Comparison of ENCODE assay signal across 23 cellular contexts in the genomic region with DNA sequence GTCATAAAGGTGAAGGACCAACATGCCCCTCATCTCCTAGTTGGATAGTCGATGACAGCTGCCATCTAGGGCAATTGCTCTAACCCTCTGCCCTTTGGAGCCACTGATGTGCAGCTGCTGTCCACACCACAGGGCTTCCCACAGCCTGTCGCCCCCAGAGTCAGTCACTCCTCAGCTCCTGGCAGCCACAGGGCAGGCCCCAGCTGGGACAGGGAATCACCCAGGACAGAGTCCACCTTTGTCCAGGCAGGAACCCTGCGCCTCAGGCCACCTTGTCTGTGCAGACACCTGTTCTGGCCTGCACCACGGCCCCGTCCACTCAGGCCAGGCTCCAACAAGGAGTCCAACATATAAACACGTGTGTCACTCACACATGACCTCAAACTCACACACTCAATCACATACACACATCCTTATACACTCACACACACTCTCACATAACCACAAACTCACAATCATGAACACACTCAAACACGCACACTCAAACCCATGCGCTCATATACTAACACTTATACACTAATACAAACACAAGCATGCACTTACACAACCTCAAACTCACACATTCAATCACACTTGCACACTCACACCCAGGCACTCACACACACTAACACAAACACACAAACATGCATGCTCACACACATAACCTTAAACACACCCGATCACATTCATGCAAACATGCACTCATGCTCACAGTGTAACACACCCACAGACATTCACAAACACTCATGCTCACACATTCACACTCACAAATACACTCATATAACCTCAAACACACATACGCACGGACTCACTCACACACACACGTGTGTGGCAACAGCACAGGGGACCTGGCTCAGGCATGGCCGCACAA. TPM values are rescaled to one million over a fixed set of nuclear protein-coding genes. Genes with fewer than 3 reads are reported as not detected.
DNase-seq lines count a peak whose midpoint lies in the region; ATAC-seq and TF ChIP-seq lines count a peak whose summit lies in the region.
"Had no signal": no experiment of that assay in that cellular context is flagged by ENCODE, and none has a peak within 500 bp of the region (broad histone marks: within the 10 kb centered on the region; RNA-seq: fewer than 3 reads in every experiment).

No MANE protein-coding gene starts in this region.

- H3K27me3 ChIP-seq in CD4-positive, alpha-beta memory T cell (ENCODE audit: insufficient read depth, low read length): no peaks in the 10 kb centered on the region
- H3K27me3 ChIP-seq in right lobe of liver: no peaks in the 10 kb centered on the region
- no peaks in the 10 kb centered on the region for H3K27me3 ChIP-seq in sigmoid colon
- H3K27me3 ChIP-seq: cardiac muscle cell had no signal

- H3K4me3 Mint-ChIP-seq in CD4-positive, alpha-beta memory T cell: peak overlapping the region in 2 of 8 donors; percentile 15 to 84
- H3K4me3 Mint-ChIP-seq: activated CD4-positive, alpha-beta T cell treated with anti-CD3 and anti-CD28 coated beads, Interleukin-2, amount 10 ng/mL, durations not matched to agents 24 days and 14 days; dendritic cell treated with granulocyte-macrophage colony-stimulating factor and Interleukin-4, amounts not matched to agents 40 ng/mL and 50 ng/mL, for 4 days; T-helper 2 cell treated with Interferon-gamma antibody and Interleukin-4, amounts not matched to agents 5 μg/mL and 100 μg/mL, for 36 hours had no signal

- no peak for TF ChIP-seq POLR2A in right lobe of liver (IDR thresholded peaks at IDR 0.05)
- TF ChIP-seq POLR2A in sigmoid colon (IDR thresholded peaks at IDR 0.05): no peak

- H3K36me3 Mint-ChIP-seq in CD4-positive, alpha-beta memory T cell: peaks cover 2 to 3% of the 10 kb centered on the region in 2 donors

- CTCF ChIA-PET in CD4-positive, alpha-beta memory T cell (lab: Charles Lee; ENCODE audit: partially characterized antibody): interaction anchor here (0.9 to 2.3 kb wide), 3 partner anchors 10 to 104 kb away, joined by 3 to 13 read pairs (median 5); no protein-coding TSS in a partner anchor

- peak overlapping the region; percentile 82 for H3K27ac ChIP-seq in CD4-positive, alpha-beta memory T cell (ENCODE audit: low read depth, low read length)
- H3K27ac ChIP-seq in KOPT-K1 (ENCODE audit: low read depth, low read length, poor library complexity, severe bottlenecking): peak overlapping the region; percentile 72
- H3K27ac ChIP-seq in right lobe of liver: no peak overlapping the region
- peak overlapping the region in 3 of 4 donors; percentile 71 to 97 (median 96) for H3K27ac ChIP-seq in sigmoid colon
- H3K27ac ChIP-seq: cardiac muscle cell had no signal

- DNase-seq in CD4-positive, alpha-beta memory T cell: no peak
- peak in 2 of 3 donors; percentile 19 to 37 for DNase-seq in right lobe of liver
- peak; percentile 57 for DNase-seq in sigmoid colon
- no peak for DNase-seq in COR-L47 (lab: John Stamatoyannopoulos, UW)
- DNase-seq in NOMO-1 treated with dmso at 0.1 percent for 144 hours (lab: John Stamatoyannopoulos, UW; ENCODE audit: unreplicated experiment): no peak
- DNase-seq: activated CD4-positive, alpha-beta T cell treated with anti-CD3 and anti-CD28 coated beads, Interleukin-2, amount 10 ng/mL, durations not matched to agents 24 days and 14 days; activated naive CD4-positive, alpha-beta T cell treated with anti-CD3 and anti-CD28 coated beads, Interleukin-2, amount 50 U/mL, for 16 hours; activated T-cell treated with anti-CD3 and anti-CD28 coated beads, Interleukin-2, amount 50 U/mL, for 72 hours; anterior cingulate cortex; HCEC 1CT; IMR-90; NCI-H2029 treated with DMSO at 0.1 percent for 48 hours; NCI-H2227 treated with DMSO at 0.1 percent for 48 hours; NCI-H82; occipital lobe; OCI-M1; stimulated activated naive CD8-positive, alpha-beta T cell treated with anti-CD3 and anti-CD28 coated beads, Interleukin-15, Interleukin-2, amounts not matched to agents 100 U/mL and 50 U/mL, for 24 hours had no signal

- no peaks in the 10 kb centered on the region for H3K9me3 ChIP-seq in CD4-positive, alpha-beta memory T cell (ENCODE audit: control insufficient read depth in 1 of 2, low read length in 2 of 2)
- H3K9me3 ChIP-seq in KOPT-K1 (ENCODE audit: insufficient read depth, low read length, poor library complexity, severe bottlenecking) (no peaks in the 10 kb centered on the region), right lobe of liver (no peaks in the 10 kb centered on the region), sigmoid colon (no peaks in the 10 kb centered on the region)

- H3K4me1 ChIP-seq in CD4-positive, alpha-beta memory T cell (ENCODE audit: insufficient read depth, low read length): peaks cover 38% of the 10 kb centered on the region
- no peaks in the 10 kb centered on the region for H3K4me1 ChIP-seq in right lobe of liver
- peaks cover 0 to 66% (median 47%) of the 10 kb centered on the region in 4 donors for H3K4me1 ChIP-seq in sigmoid colon

- POLR2A ChIA-PET in CD4-positive, alpha-beta memory T cell (lab: Charles Lee; ENCODE audit: partially characterized antibody): interaction anchor here (0.9 to 2.5 kb wide), 5 partner anchors 10 to 140 kb away, joined by 3 to 32 read pairs (median 15); a partner anchor contains a TSS

- no peak for TF ChIP-seq EP300 in sigmoid colon (IDR thresholded peaks at IDR 0.05)

- peaks cover 0 to 12% (median 8%) of the 10 kb centered on the region in 4 donors for H3K4me1 Mint-ChIP-seq in CD4-positive, alpha-beta memory T cell

- no peak overlapping the region for H3K4me3 ChIP-seq in CD4-positive, alpha-beta memory T cell (ENCODE audit: low read length in 2 of 2)
- no peak overlapping the region for H3K4me3 ChIP-seq in right lobe of liver
- no peak overlapping the region for H3K4me3 ChIP-seq in sigmoid colon
- H3K4me3 ChIP-seq: cardiac muscle cell had no signal

- H3K9me3 Mint-ChIP-seq in CD4-positive, alpha-beta memory T cell: no peaks in the 10 kb centered on the region
- H3K9me3 Mint-ChIP-seq: activated CD4-positive, alpha-beta T cell treated with anti-CD3 and anti-CD28 coated beads, Interleukin-2, amount 10 ng/mL, durations not matched to agents 24 days and 14 days; activated T-cell treated with anti-CD3 and anti-CD28 coated beads, Interleukin-2, amount 50 U/mL, for 72 hours; dendritic cell treated with granulocyte-macrophage colony-stimulating factor and Interleukin-4, amounts not matched to agents 40 ng/mL and 50 ng/mL, for 4 days; T-helper 2 cell treated with Interferon-gamma antibody and Interleukin-4, amounts not matched to agents 5 μg/mL and 100 μg/mL, for 36 hours had no signal

- H3K27ac Mint-ChIP-seq in CD4-positive, alpha-beta memory T cell: no peak overlapping the region
- H3K27ac Mint-ChIP-seq: activated CD4-positive, alpha-beta T cell treated with anti-CD3 and anti-CD28 coated beads, Interleukin-2, amount 10 ng/mL, durations not matched to agents 24 days and 14 days; T-helper 2 cell treated with Interferon-gamma antibody and Interleukin-4, amounts not matched to agents 5 μg/mL and 100 μg/mL, for 36 hours had no signal

- H3K36me3 ChIP-seq in CD4-positive, alpha-beta memory T cell (ENCODE audit: insufficient read depth, low read length): no peaks in the 10 kb centered on the region
- peaks cover 64% of the 10 kb centered on the region for H3K36me3 ChIP-seq in KOPT-K1 (ENCODE audit: insufficient read depth, low read length)
- H3K36me3 ChIP-seq in right lobe of liver: no peaks in the 10 kb centered on the region
- H3K36me3 ChIP-seq in sigmoid colon: no peaks in the 10 kb centered on the region
- H3K36me3 ChIP-seq: cardiac muscle cell had no signal

- no peaks in the 10 kb centered on the region for H3K27me3 Mint-ChIP-seq in CD4-positive, alpha-beta memory T cell
- H3K27me3 Mint-ChIP-seq: activated CD4-positive, alpha-beta T cell treated with anti-CD3 and anti-CD28 coated beads, Interleukin-2, amount 10 ng/mL, durations not matched to agents 24 days and 14 days; dendritic cell treated with granulocyte-macrophage colony-stimulating factor and Interleukin-4, amounts not matched to agents 40 ng/mL and 50 ng/mL, for 4 days had no signal

- intact Hi-C loops in CD4-positive, alpha-beta memory T cell (cut with micrococcal nuclease): no loop called here
- intact Hi-C loops in right lobe of liver (cut with DNase I) (no loop called here), sigmoid colon (cut with DNase I) (no loop called here)

- ATAC-seq in right lobe of liver: no peak
- ATAC-seq in GM21528 (IDR thresholded peaks at IDR 0.05; ENCODE audit: low FRiP score, unreplicated experiment): no peak
- ATAC-seq: Right ventricle myocardium inferior; stimulated activated naive CD8-positive, alpha-beta T cell treated with anti-CD3 and anti-CD28 coated beads, Interleukin-15, Interleukin-2, amounts not matched to agents 100 U/mL and 50 U/mL, for 24 hours had no signal

- TF ChIP-seq CTCF in right lobe of liver (IDR thresholded peaks at IDR 0.05) (no peak), sigmoid colon (IDR thresholded peaks at IDR 0.05) (no peak)

- 92% methylated on average over 8 of the region's 13 CpGs for WGBS in right lobe of liver (ENCODE audit: insufficient coverage, low coverage, low lambda C conversion rate, missing lambda C conversion rate)
- 95 to 96% methylated on average over 13 of the region's 13 CpGs for WGBS in sigmoid colon, 2 donors

RNA-seq across cellular contexts. Expression of a gene that starts 29.7 kb away (rescaled TPM):
- 10 to 100 TPM; 50.2 to 59.7 TPM for total RNA-seq in CD4-positive, alpha-beta memory T cell
- 10 to 100 TPM in 1 of 2 donors, 1 to 10 TPM in 1; 1.4 to 10.6 TPM for polyA plus RNA-seq in CD4-positive, alpha-beta memory T cell
- total RNA-seq in right lobe of liver (10 to 100 TPM in 5 of 6 experiments, 1 to 10 TPM in 1; 8.9 to 22.4 (median 14.7) TPM), sigmoid colon (100 to 1,000 TPM in 3 of 4 donors, 10 to 100 TPM in 1; 77.0 to 196 (median 139) TPM)
- 10 to 100 TPM in 1 of 3 donors, 1 to 10 TPM in 2; 1.8 to 16.4 (median 3.0) TPM for polyA plus RNA-seq in sigmoid colon

Comparison
In these comparisons a context has a peak if more than half of its experiments do, and no peak if none do; other contexts are left out.
1. DNase-seq: peak in right lobe of liver (2 of 3) and sigmoid colon (single experiment); none in CD4-positive, alpha-beta memory T cell (0 of 5), COR-L47 (single experiment) and NOMO-1 treated with dmso at 0.1 percent for 144 hours (single experiment).
2. H3K27ac ChIP-seq: peak in CD4-positive, alpha-beta memory T cell (single experiment), KOPT-K1 (single experiment) and sigmoid colon (3 of 4); none in right lobe of liver (0 of 3).